15 cellular contexts compared by ENCODE assay signal in genomic region chr13:106156468-106156867, GRCh38.
DNase-seq lines count a peak whose midpoint lies in the region; ATAC-seq and TF ChIP-seq lines count a peak whose summit lies in the region.
"Had no signal": no experiment of that assay in that cellular context is flagged by ENCODE, and none has a peak within 500 bp of the region (broad histone marks: within the 10 kb centered on the region; RNA-seq: fewer than 3 reads in every experiment).

No MANE protein-coding gene starts in this region.

- H4K91ac ChIP-seq in IMR-90 (ENCODE audit: insufficient read depth, low read depth, low read length), result peak overlapping the region; percentile 82
- H4K91ac ChIP-seq in mesenchymal stem cell (ENCODE audit: low read length), result no peak overlapping the region

- TF ChIP-seq RAD21 in IMR-90 (IDR thresholded peaks at IDR 0.05; ENCODE audit: low read length), result no peak

- in situ Hi-C loops in IMR-90 (cut with MboI; ENCODE audit: low sequenced_read_pairs), result no loop called here

- H2BK5ac ChIP-seq in IMR-90 (ENCODE audit: low read depth, low read length, poor library complexity, severe bottlenecking) (peak overlapping the region; percentile 96), mesenchymal stem cell (ENCODE audit: low read depth, low read length, poor library complexity, severe bottlenecking) (peak overlapping the region; percentile 87)

- peaks cover 83% of the 10 kb centered on the region for H3K4me1 Mint-ChIP-seq in chondrocyte (ENCODE audit: low read depth)

- no peak overlapping the region for H2AK9ac ChIP-seq in IMR-90 (replicated peaks; ENCODE audit: low read depth, low read length, poor library complexity)

- no peak overlapping the region for H3K4me3 Mint-ChIP-seq in chondrocyte (ENCODE audit: unreplicated experiment)
- H3K4me3 Mint-ChIP-seq: activated T-helper 1 cell treated with anti-CD3 and anti-CD28 coated beads, Interleukin-12 subunit alpha, Interleukin-12 subunit beta, Interleukin-2, Interleukin-4 antibody, amounts not matched to agents 30 ng/mL and 10 ng/mL and 1 ng/mL, durations not matched to agents 14 hours and 24 hours and 36 hours; neural crest cell had no signal

- H3K4me2 ChIP-seq in IMR-90 (ENCODE audit: low read depth, low read length) (peak overlapping the region; percentile 18; the same call in 1 of the 2 replicates), mesenchymal stem cell (ENCODE audit: low read length, poor library complexity, severe bottlenecking) (no peak overlapping the region)

- TF ChIP-seq CTCF in IMR-90 (conservative IDR thresholded peaks at IDR 0.05; ENCODE audit: low read depth, low read length) (no peak), chondrocyte (IDR thresholded peaks at IDR 0.05) (no peak)

- peak overlapping the region; percentile 89 for H3K27ac Mint-ChIP-seq in chondrocyte (ENCODE audit: unreplicated experiment)
- H3K27ac Mint-ChIP-seq: activated T-helper 1 cell treated with anti-CD3 and anti-CD28 coated beads, Interleukin-12 subunit alpha, Interleukin-12 subunit beta, Interleukin-2, Interleukin-4 antibody, amounts not matched to agents 30 ng/mL and 10 ng/mL and 1 ng/mL, durations not matched to agents 14 hours and 24 hours and 36 hours had no signal

- H2BK120ac ChIP-seq in IMR-90 (ENCODE audit: low read depth, low read length) (peak overlapping the region; percentile 96), mesenchymal stem cell (ENCODE audit: low read depth, low read length) (no peak overlapping the region)

- intact Hi-C loops in IMR-90 (cut with micrococcal nuclease), result loop anchor here (1.0 to 10.0 kb wide), 4 partner anchors 237 to 822 kb away; no protein-coding TSS in a partner anchor

- H3K4ac ChIP-seq in IMR-90 (ENCODE audit: low read depth, low read length) (peak overlapping the region; percentile 78), mesenchymal stem cell (ENCODE audit: low read depth in 1 of 2, low read length in 2 of 2) (no peak overlapping the region)

- H3K14ac ChIP-seq in IMR-90 (replicated peaks; ENCODE audit: low read depth, low read length) (peak overlapping the region; percentile 86), mesenchymal stem cell (ENCODE audit: low read length in 2 of 2) (no peak overlapping the region)

- peak; percentile 72; the same call in 1 of the 2 replicates for TF ChIP-seq POLR2A in IMR-90 (IDR thresholded peaks at IDR 0.05; ENCODE audit: low read depth, low read length)

- H3K9me3 ChIP-seq in IMR-90 (ENCODE audit: control insufficient read depth, insufficient read depth, low read length) (no peaks in the 10 kb centered on the region), mesenchymal stem cell (ENCODE audit: control insufficient read depth, low read length) (no peaks in the 10 kb centered on the region)

- H3K27me3 ChIP-seq in IMR-90 (ENCODE audit: control insufficient read depth, insufficient read depth, low read length) (no peaks in the 10 kb centered on the region), mesenchymal stem cell (ENCODE audit: control insufficient read depth in 1 of 2, insufficient read depth in 1 of 2, low read length in 2 of 2) (no peaks in the 10 kb centered on the region)

- no peaks in the 10 kb centered on the region for H3K9me3 Mint-ChIP-seq in chondrocyte (ENCODE audit: low read depth)
- H3K9me3 Mint-ChIP-seq: activated T-helper 1 cell treated with anti-CD3 and anti-CD28 coated beads, Interleukin-12 subunit alpha, Interleukin-12 subunit beta, Interleukin-2, Interleukin-4 antibody, amounts not matched to agents 30 ng/mL and 10 ng/mL and 1 ng/mL, durations not matched to agents 14 hours and 24 hours and 36 hours; neural crest cell had no signal

- H3K27me3 Mint-ChIP-seq in chondrocyte (ENCODE audit: low read depth), result no peaks in the 10 kb centered on the region

- no peaks in the 10 kb centered on the region for H3K79me1 ChIP-seq in IMR-90 (ENCODE audit: low read depth in 1 of 2, low read length in 2 of 2)
- H3K79me1 ChIP-seq in mesenchymal stem cell (replicated peaks; ENCODE audit: low read length, poor library complexity, severe bottlenecking), result no peaks in the 10 kb centered on the region

- peak overlapping the region; percentile 61 for H3K27ac ChIP-seq in IMR-90 (ENCODE audit: insufficient read depth, low read length)
- H3K27ac ChIP-seq in mesenchymal stem cell (ENCODE audit: low read length, poor library complexity, severe bottlenecking), result peak overlapping the region; percentile 95
- H3K27ac ChIP-seq: C4-2B had no signal

- peak overlapping the region; percentile 93 for H2BK20ac ChIP-seq in IMR-90 (ENCODE audit: low read depth, low read length)

- peaks cover 7% of the 10 kb centered on the region for H3K4me1 ChIP-seq in IMR-90 (ENCODE audit: control insufficient read depth, insufficient read depth, low read length)
- H3K4me1 ChIP-seq in mesenchymal stem cell (ENCODE audit: control insufficient read depth, insufficient read depth, low read depth, low read length), result no peaks in the 10 kb centered on the region

- H3K9ac ChIP-seq in IMR-90 (ENCODE audit: low read depth, low read length) (no peak overlapping the region; the same call in 1 of the 2 replicates), mesenchymal stem cell (ENCODE audit: low read length) (peak overlapping the region; percentile 54)

- no peak overlapping the region for H2BK12ac ChIP-seq in mesenchymal stem cell (ENCODE audit: low read length in 2 of 2)

- POLR2A ChIA-PET in IMR-90 (lab: Charles Lee; ENCODE audit: unreplicated experiment), result interaction anchor here (0.6 kb wide), 1 partner anchor 34 kb away, joined by 3 read pairs; no protein-coding TSS in a partner anchor

- BruUV-seq in IMR-90 (replicated peaks; lab: Mats Ljungman, UMichigan), result no TSS peak

- H4K5ac ChIP-seq in IMR-90 (ENCODE audit: low read depth, low read length), result peak overlapping the region; percentile 85; the same call in 1 of the 2 replicates

- H3K36me3 ChIP-seq in IMR-90 (ENCODE audit: control insufficient read depth, insufficient read depth, low read length) (no peaks in the 10 kb centered on the region), mesenchymal stem cell (ENCODE audit: control insufficient read depth in 1 of 2, insufficient read depth in 2 of 2, low read depth in 1 of 2, low read length in 2 of 2) (no peaks in the 10 kb centered on the region)

- H4K20me1 ChIP-seq in IMR-90 (ENCODE audit: insufficient read depth, low read length), result no peaks in the 10 kb centered on the region

- H4K8ac ChIP-seq in IMR-90 (ENCODE audit: low read depth in 2 of 2, low read length in 2 of 2), result peak overlapping the region; percentile 79 to 83
- no peak overlapping the region for H4K8ac ChIP-seq in mesenchymal stem cell (ENCODE audit: low read length)

- H2AK5ac ChIP-seq in IMR-90 (ENCODE audit: low read depth, low read length), result peak overlapping the region; percentile 59
- H2AK5ac ChIP-seq in mesenchymal stem cell (ENCODE audit: low read length, severe bottlenecking), result no peak overlapping the region

- dilution Hi-C loops in IMR-90 (cut with HindIII; ENCODE audit: low sequenced_read_pairs, unreplicated experiment), result no loop called here

- H3K23ac ChIP-seq in IMR-90 (ENCODE audit: low read depth, low read length) (peak overlapping the region; percentile 81), mesenchymal stem cell (ENCODE audit: low read length in 2 of 2) (no peak overlapping the region)

- no peak overlapping the region for H3K4me3 ChIP-seq in IMR-90 (ENCODE audit: insufficient read depth, low read depth, low read length)
- H3K4me3 ChIP-seq in mesenchymal stem cell (ENCODE audit: insufficient read depth in 1 of 2, low read depth in 1 of 2, low read length in 2 of 2), result no peak overlapping the region

- H3K18ac ChIP-seq in IMR-90 (ENCODE audit: low read depth, low read length) (peak overlapping the region; percentile 90), mesenchymal stem cell (ENCODE audit: low read depth in 1 of 2, low read length in 2 of 2) (no peak overlapping the region)

- DNase-seq in AG08396 (ENCODE audit: low spot score) (peak; percentile 56), IMR-90 (peak; percentile 99), chondrocyte (ENCODE audit: low spot score) (no peak), mesenchymal stem cell (peak; percentile 97), NCI-H774 (lab: John Stamatoyannopoulos, UW) (no peak), AML-193 (lab: John Stamatoyannopoulos, UW) (no peak), COR-L47 (lab: John Stamatoyannopoulos, UW) (no peak)
- DNase-seq: NCI-H2081 treated with DMSO at 0.1 percent for 48 hours; SHP77 treated with DMSO at 0.1 percent for 48 hours; stimulated activated CD4-positive, alpha-beta T cell treated with anti-CD3 and anti-CD28 coated beads, Interleukin-4, amount 100 ng/mL, for 24 hours had no signal

- H2BK15ac ChIP-seq in IMR-90 (ENCODE audit: low read depth, low read length) (peak overlapping the region; percentile 85; the same call in 2 of the 3 replicates), mesenchymal stem cell (ENCODE audit: low read depth, poor library complexity, severe bottlenecking) (no peak overlapping the region)

- WGBS in IMR-90 (ENCODE audit: extremely low coverage in 2 of 2, insufficient read length in 1 of 2), 2 experiments, result 71% methylated on average over 1 of the region's 4 CpGs; no CpG with 5 or more reads in 1 of the 2 experiments
- 14% methylated on average over 2 of the region's 4 CpGs for WGBS in mesenchymal stem cell

- H3K36me3 Mint-ChIP-seq in chondrocyte (ENCODE audit: low read depth), result no peaks in the 10 kb centered on the region

- no peaks in the 10 kb centered on the region for H3K9me1 ChIP-seq in IMR-90 (ENCODE audit: insufficient read depth, low read length)

- ATAC-seq in IMR-90 (ENCODE audit: low read depth) (peak; percentile 89), GM21515 (IDR thresholded peaks at IDR 0.05; ENCODE audit: unreplicated experiment) (no peak)
- ATAC-seq: activated CD4-positive, CD25-positive, alpha-beta regulatory T cell treated with anti-CD3 and anti-CD28 coated beads, Interleukin-2, amount 50 U/mL, for 24 hours had no signal

- peak overlapping the region; percentile 84; the same call in 1 of the 2 replicates for H3K56ac ChIP-seq in IMR-90 (ENCODE audit: extremely low read depth, insufficient read depth, low read length)

- CTCF ChIA-PET in IMR-90 (lab: Yijun Ruan, JAX), result interaction anchor here (0.6 kb wide), 1 partner anchor 358 kb away, joined by 3 read pairs; no protein-coding TSS in a partner anchor

- H2AFZ ChIP-seq in IMR-90 (replicated peaks; ENCODE audit: low read length, poor library complexity) (no peak overlapping the region), mesenchymal stem cell (ENCODE audit: low read depth, low read length) (no peak overlapping the region)

TF ChIP-seq in IMR-90, 13 proteins besides CTCF, POLR2A, EP300 and RAD21 (continues in another document):
- no peak for TF ChIP-seq USF2 (IDR thresholded peaks at IDR 0.05; ENCODE audit: low read depth, low read length)
- peak; percentile 82 for TF ChIP-seq FOS (IDR thresholded peaks at IDR 0.05; ENCODE audit: low read depth, low read length)
- no peak for TF ChIP-seq RFX5 (IDR thresholded peaks at IDR 0.05; ENCODE audit: low read depth, low read length)

Comparison
In these comparisons a context has a peak if more than half of its experiments do, and no peak if none do; other contexts are left out.
1. DNase-seq: peak in AG08396 (single experiment), IMR-90 (single experiment) and mesenchymal stem cell (single experiment); none in chondrocyte (single experiment), NCI-H774 (single experiment), AML-193 (0 of 2) and COR-L47 (single experiment).